8 cellular contexts compared by ENCODE assay signal in the genomic region with DNA sequence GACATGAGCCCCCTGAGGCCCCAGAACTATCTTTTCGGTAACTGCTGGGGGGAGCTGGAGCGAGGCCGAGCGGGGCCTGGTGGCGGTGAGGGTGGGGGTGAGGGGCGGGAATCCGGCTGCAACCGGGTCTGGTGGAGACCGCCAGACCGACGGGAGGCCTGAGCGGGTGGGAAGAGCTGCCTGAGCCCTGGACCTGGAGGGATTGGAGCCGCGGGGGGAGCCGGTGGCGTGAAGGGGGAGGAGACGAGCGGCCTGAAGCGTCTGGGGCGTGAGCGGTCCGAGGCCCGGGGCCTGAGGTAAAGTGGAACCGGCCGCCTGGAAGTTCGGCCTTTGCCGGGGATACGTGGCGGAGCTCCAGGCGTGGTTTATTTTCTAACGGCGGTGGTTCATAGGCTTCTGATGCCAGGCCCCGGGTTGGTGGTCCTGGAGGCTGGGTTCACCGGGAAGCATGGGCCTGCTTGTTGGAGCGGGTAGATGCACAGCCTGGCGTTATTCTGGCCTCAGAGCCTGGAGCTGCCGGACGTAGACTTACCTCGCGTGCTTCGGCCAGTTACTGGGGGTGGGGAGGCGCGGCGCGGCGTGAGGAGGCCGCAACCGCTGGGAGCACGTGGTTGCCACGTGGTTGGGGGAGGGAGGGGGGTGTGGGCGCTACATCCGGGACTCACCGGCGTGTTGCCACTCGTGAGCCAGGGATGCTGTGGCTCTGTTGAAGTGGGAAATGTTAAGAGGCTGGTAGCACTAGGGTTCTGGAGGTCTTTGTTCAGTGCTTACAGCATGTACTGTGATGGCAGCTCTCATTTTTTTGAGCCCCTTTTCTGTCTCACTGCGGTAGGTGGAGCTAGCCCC. TPM values are rescaled to one million over a fixed set of nuclear protein-coding genes. Genes with fewer than 3 reads are reported as not detected.
DNase-seq lines count a peak whose midpoint lies in the region; FAIRE-seq and TF ChIP-seq lines count a peak whose summit lies in the region.

No MANE protein-coding gene starts in this region.

- DNase-seq in GM12891 (ENCODE audit: insufficient read length, low spot score), result peak; percentile 46
- peak; percentile 86 for DNase-seq in NB4 (ENCODE audit: low read depth)
- DNase-seq in UCSD-AML1 (lab: John Stamatoyannopoulos, UW; ENCODE audit: unreplicated experiment), result peak; percentile 80
- DNase-seq in mesenteric fat pad (ENCODE audit: low spot score), result no peak

- TF ChIP-seq POLR2A in GM12891 (IDR thresholded peaks at IDR 0.05; ENCODE audit: low read depth, low read length), result peak; percentile 64
- peak; percentile 34 for TF ChIP-seq POLR2A in NB4 (IDR thresholded peaks at IDR 0.05; ENCODE audit: extremely low read depth, insufficient read length)

- peak overlapping the region; percentile 89 for H3K27ac ChIP-seq in HEK293 (ENCODE audit: extremely low read depth, low read depth, low read length)
- H3K27ac ChIP-seq in iPS-18a (ENCODE audit: low read length), result peak overlapping the region; percentile 74

- peaks cover 48% of the 10 kb centered on the region for H3K36me3 Mint-ChIP-seq in brain

- H3K27me3 Mint-ChIP-seq in brain, result peaks cover 9% of the 10 kb centered on the region

- H3K4me1 ChIP-seq in HEK293 (ENCODE audit: control insufficient read depth, insufficient read depth, low read length) (no peaks in the 10 kb centered on the region), iPS-18a (ENCODE audit: control insufficient read depth, low read depth, low read length) (peaks cover 12% of the 10 kb centered on the region), skeletal muscle satellite cell (ENCODE audit: control insufficient read depth, insufficient read depth, low read length) (peaks cover 21% of the 10 kb centered on the region)

- H3K4me3 Mint-ChIP-seq in brain, result peak overlapping the region; percentile 95 to 100 (median 99)

- H3K9me3 ChIP-seq in HEK293 (ENCODE audit: control insufficient read depth, insufficient read depth, low read depth, low read length) (no peaks in the 10 kb centered on the region), iPS-18a (ENCODE audit: control insufficient read depth, low read depth, low read length) (no peaks in the 10 kb centered on the region), skeletal muscle satellite cell (replicated peaks; ENCODE audit: low read length) (no peaks in the 10 kb centered on the region)

- peaks cover 52% of the 10 kb centered on the region for H3K4me1 Mint-ChIP-seq in brain

- no peaks in the 10 kb centered on the region for H3K27me3 ChIP-seq in iPS-18a (ENCODE audit: control insufficient read depth, insufficient read depth, low read length)
- no peaks in the 10 kb centered on the region for H3K27me3 ChIP-seq in skeletal muscle satellite cell (ENCODE audit: control insufficient read depth, insufficient read depth, low read length)

- H3K9me3 Mint-ChIP-seq in brain, result peaks cover 0 to 7% (median 4%) of the 10 kb centered on the region in 5 experiments

- POLR2A ChIA-PET in HEK293 (lab: Yijun Ruan, JAX), result interaction anchor here (0.5 to 1.9 kb wide), 10 partner anchors 8 to 804 kb away, joined by 3 to 9 read pairs (median 6); a partner anchor contains a TSS

- peak overlapping the region; percentile 90 for H3K4me3 ChIP-seq in HEK293 (ENCODE audit: low read depth, low read length)
- H3K4me3 ChIP-seq in NB4 (ENCODE audit: low read depth, low read length), result peak overlapping the region; percentile 98
- H3K4me3 ChIP-seq in iPS-18a (ENCODE audit: low read length), result peak overlapping the region; percentile 89
- peak overlapping the region; percentile 89 for H3K4me3 ChIP-seq in skeletal muscle satellite cell (ENCODE audit: low read length)

- peak overlapping the region; percentile 86 for H3K4me2 ChIP-seq in skeletal muscle satellite cell (ENCODE audit: low read length)

- TF ChIP-seq CTCF in HEK293 (tag by site-specific recombination; IDR thresholded peaks at IDR 0.05), result peak; percentile 46; the same call in 1 of the 2 replicates
- no peak for TF ChIP-seq CTCF in NB4 (IDR thresholded peaks at IDR 0.05; ENCODE audit: low read depth, low read length)
- TF ChIP-seq CTCF in brain (conservative IDR thresholded peaks at IDR 0.05), result no peak

- H3K27ac Mint-ChIP-seq in brain, result peak overlapping the region; percentile 97 to 100 (median 100)

- H3K36me3 ChIP-seq in HEK293 (ENCODE audit: control insufficient read depth in 2 of 2, insufficient read depth in 1 of 2, low read length in 2 of 2) (peaks cover 21 to 48% of the 10 kb centered on the region in 2 experiments), iPS-18a (ENCODE audit: control insufficient read depth, low read depth, low read length) (peaks cover 45% of the 10 kb centered on the region), skeletal muscle satellite cell (ENCODE audit: insufficient read depth, low read length) (peaks cover 42% of the 10 kb centered on the region)

- CTCF ChIA-PET in HEK293 (lab: Yijun Ruan, JAX), result interaction anchor here (0.5 kb wide), 1 partner anchor 22 kb away, joined by 6 read pairs; no protein-coding TSS in a partner anchor

- peak; percentile 96 for FAIRE-seq in GM12891 (lab: Jason Lieb, UNC)

- peak overlapping the region; percentile 99 for H3K9ac ChIP-seq in iPS-18a (ENCODE audit: low read length)
- H3K9ac ChIP-seq in skeletal muscle satellite cell (ENCODE audit: low read depth, low read length), result peak overlapping the region; percentile 97

TF ChIP-seq in GM12891, 5 proteins besides CTCF, POLR2A, EP300 and RAD21:
- TF ChIP-seq TAF1 (IDR thresholded peaks at IDR 0.05; ENCODE audit: low read depth, low read length) (0 out of 2 replicates have a peak, but pooled peaks have one; percentile 28), PAX5 (IDR thresholded peaks at IDR 0.05; ENCODE audit: insufficient read depth, low read length, severe bottlenecking) (no peak), POLR2AphosphoS5 (IDR thresholded peaks at IDR 0.05; ENCODE audit: low read depth, low read length) (peak; percentile 70)

TF ChIP-seq in HEK293, 187 proteins besides CTCF, POLR2A, EP300 and RAD21 (continues in another document):
- TF ChIP-seq ZFP37 (tag by site-specific recombination; IDR thresholded peaks at IDR 0.05) (peak; percentile 78; the same call in 1 of the 2 replicates), ZNF670 (tag by site-specific recombination; IDR thresholded peaks at IDR 0.05; ENCODE audit: low read depth) (no peak), ZNF621 (tag by site-specific recombination; IDR thresholded peaks at IDR 0.05) (no peak), IKZF3 (tag by site-specific recombination; IDR thresholded peaks at IDR 0.05) (0 out of 2 replicates have a peak, but pooled peaks have one; percentile 17), ZNF2 (tag by site-specific recombination; IDR thresholded peaks at IDR 0.05) (peak; percentile 64; the same call in 1 of the 2 replicates), EGR2 (tag by site-specific recombination; IDR thresholded peaks at IDR 0.05; ENCODE audit: low read depth) (peak; percentile 53), KLF7 (tag by site-specific recombination; IDR thresholded peaks at IDR 0.05; ENCODE audit: borderline replicate concordance) (0 out of 2 replicates have a peak, but pooled peaks have one; percentile 17), GLIS1 (tag by site-specific recombination; IDR thresholded peaks at IDR 0.05) (peak; percentile 22; the same call in 1 of the 2 replicates), ZIC2 (tag by site-specific recombination; IDR thresholded peaks at IDR 0.05) (peak; percentile 57; the same call in 1 of the 2 replicates), ZNF274 (IDR thresholded peaks at IDR 0.05; ENCODE audit: low read length) (no peak), ZNF274 (tag by site-specific recombination; IDR thresholded peaks at IDR 0.05; ENCODE audit: borderline replicate concordance) (no peak)
- TF ChIP-seq, protein P1, sequence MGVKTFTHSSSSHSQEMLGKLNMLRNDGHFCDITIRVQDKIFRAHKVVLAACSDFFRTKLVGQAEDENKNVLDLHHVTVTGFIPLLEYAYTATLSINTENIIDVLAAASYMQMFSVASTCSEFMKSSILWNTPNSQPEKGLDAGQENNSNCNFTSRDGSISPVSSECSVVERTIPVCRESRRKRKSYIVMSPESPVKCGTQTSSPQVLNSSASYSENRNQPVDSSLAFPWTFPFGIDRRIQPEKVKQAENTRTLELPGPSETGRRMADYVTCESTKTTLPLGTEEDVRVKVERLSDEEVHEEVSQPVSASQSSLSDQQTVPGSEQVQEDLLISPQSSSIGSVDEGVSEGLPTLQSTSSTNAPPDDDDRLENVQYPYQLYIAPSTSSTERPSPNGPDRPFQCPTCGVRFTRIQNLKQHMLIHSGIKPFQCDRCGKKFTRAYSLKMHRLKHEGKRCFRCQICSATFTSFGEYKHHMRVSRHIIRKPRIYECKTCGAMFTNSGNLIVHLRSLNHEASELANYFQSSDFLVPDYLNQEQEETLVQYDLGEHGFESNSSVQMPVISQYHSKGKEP (tag by site-specific recombination; IDR thresholded peaks at IDR 0.05), result no peak
- TF ChIP-seq, protein P2, sequence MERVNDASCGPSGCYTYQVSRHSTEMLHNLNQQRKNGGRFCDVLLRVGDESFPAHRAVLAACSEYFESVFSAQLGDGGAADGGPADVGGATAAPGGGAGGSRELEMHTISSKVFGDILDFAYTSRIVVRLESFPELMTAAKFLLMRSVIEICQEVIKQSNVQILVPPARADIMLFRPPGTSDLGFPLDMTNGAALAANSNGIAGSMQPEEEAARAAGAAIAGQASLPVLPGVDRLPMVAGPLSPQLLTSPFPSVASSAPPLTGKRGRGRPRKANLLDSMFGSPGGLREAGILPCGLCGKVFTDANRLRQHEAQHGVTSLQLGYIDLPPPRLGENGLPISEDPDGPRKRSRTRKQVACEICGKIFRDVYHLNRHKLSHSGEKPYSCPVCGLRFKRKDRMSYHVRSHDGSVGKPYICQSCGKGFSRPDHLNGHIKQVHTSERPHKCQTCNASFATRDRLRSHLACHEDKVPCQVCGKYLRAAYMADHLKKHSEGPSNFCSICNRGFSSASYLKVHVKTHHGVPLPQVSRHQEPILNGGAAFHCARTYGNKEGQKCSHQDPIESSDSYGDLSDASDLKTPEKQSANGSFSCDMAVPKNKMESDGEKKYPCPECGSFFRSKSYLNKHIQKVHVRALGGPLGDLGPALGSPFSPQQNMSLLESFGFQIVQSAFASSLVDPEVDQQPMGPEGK (tag by site-specific recombination; IDR thresholded peaks at IDR 0.05), result peak; percentile 77

RNA-seq across cellular contexts. Expression of a gene that starts 0.5 kb away (rescaled TPM):
- 4,411 TPM for polyA plus RNA-seq in GM12891 (2012; ENCODE audit: low read depth, missing spikeins)
- 407 TPM for polyA plus RNA-seq in brain (ENCODE audit: insufficient read depth, low read depth, low replicate concordance)
- total RNA-seq in skeletal muscle satellite cell (2012; rRNA removed), result 1,783 and 1,852 TPM in 2 replicates
- total RNA-seq in mesenteric fat pad, result 526 TPM

RNA-seq across cellular contexts. Expression of a gene that starts 31.3 kb away (rescaled TPM):
- 0.17 TPM for polyA plus RNA-seq in GM12891 (2012; ENCODE audit: low read depth, missing spikeins)
- 0.58 TPM for polyA plus RNA-seq in brain (ENCODE audit: insufficient read depth, low read depth, low replicate concordance)
- total RNA-seq in skeletal muscle satellite cell (2012; rRNA removed), result under 0.01 TPM in 1 of 2 replicates, not detected in the other
- total RNA-seq in mesenteric fat pad, result 1.7 TPM
